In the genomic region with DNA sequence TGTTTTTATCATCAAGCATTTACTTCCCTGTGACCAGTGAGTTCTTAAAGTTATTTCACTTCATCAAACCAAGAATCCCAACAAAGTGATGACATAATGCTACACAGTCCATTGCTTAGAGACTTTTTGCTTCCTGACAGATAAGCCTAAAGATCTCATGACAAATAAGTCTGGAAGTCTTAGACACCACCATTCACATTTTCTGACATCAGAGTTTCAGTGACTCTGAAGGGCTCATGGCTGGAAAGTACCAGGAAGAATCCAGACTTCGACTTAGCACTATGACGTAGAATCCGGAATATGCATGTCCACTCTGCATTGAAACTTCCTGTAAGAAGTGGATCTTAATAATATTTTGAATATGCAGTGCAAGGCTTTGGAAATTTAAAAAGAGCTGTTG, we compare ENCODE assay signal across 1 cellular context.
TF ChIP-seq lines count a peak whose summit lies in the region.

No MANE protein-coding gene starts in this region.

TF ChIP-seq in WTC11, 78 proteins besides CTCF, POLR2A, EP300 and RAD21 (continued from another document):
- TF ChIP-seq, protein P1, sequence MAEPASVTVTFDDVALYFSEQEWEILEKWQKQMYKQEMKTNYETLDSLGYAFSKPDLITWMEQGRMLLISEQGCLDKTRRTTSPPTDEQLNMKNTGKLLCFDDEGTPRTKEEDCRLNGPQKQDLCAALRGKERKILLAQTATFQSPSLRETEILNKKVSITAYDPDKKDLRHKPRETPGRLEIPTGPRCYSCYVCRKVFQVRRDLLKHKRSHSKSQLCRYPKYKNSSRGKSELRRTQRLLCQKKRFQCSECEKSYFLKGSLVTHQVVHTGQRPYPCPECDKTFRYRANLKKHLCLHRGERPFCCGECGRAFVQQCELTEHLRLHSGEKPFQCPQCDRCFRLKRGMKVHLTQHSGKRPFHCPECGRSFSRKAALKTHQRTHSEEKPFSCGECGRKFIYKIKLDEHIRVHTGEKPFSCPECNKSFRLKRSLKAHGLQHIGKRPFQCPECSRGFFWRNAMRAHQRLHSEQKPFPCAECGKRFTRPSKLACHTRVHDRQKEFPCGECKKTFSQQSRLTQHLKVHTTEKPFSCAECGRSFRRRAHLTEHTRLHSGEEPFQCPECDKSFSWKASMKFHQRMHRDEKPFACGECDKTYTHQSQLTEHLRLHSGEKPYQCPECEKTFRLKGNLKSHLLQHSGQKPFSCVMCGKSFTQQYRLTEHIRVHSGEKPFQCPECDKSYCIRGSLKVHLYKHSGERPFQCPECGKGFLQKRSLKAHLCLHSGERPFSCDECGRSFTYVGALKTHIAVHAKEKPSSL (CRISPR knock-in tag; conservative IDR thresholded peaks at IDR 0.05), result no peak
- TF ChIP-seq, protein P2, sequence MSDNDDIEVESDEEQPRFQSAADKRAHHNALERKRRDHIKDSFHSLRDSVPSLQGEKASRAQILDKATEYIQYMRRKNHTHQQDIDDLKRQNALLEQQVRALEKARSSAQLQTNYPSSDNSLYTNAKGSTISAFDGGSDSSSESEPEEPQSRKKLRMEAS (CRISPR knock-in tag; IDR thresholded peaks at IDR 0.05), result no peak
